8 cellular contexts compared by ENCODE assay signal in the genomic region with DNA sequence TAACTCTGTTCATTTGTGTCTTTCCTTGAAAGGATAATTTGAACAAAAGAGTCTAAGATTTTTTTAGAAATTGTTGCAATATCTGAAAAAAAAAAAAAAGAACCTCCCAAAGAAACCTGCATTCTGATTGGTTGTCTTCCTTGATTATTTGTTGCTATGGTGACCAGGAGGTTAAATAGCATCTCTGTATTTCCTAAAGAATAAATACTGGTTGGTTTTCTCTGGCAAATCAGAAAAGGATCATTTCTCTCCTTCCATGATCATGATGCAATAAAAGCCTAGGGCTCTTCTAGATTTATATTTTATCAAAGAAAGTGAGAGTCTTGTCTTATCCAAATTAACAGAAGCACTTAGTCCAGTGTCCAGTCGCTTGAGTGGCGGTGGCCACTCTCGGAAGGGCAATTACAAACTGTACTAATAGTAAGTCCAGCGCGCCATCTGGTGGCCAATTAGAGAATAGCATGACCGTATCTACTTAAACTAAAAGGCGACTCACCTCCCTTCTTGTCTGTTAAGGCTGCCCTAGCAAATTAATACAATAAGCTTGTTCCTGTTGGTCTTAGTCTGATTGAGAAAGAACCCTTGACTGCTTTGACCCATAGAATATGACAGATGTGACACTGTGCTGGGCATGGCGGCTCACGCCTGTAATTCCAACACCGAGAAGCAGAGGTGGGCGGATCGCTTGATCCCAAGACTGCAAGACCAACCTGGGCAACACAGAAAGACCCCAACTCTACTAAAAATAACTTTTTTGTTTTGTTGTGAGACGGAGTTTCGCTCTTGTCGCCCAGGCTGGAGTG. TPM values are rescaled to one million over a fixed set of nuclear protein-coding genes. Genes with fewer than 3 reads are reported as not detected.
DNase-seq lines count a peak whose midpoint lies in the region; ATAC-seq, FAIRE-seq and TF ChIP-seq lines count a peak whose summit lies in the region.

No MANE protein-coding gene starts in this region.

- H3K9me3 ChIP-seq in AG04450 (ENCODE audit: control insufficient read depth, insufficient read depth, low read length), result no peaks in the 10 kb centered on the region

- no peak overlapping the region for H3K4me3 ChIP-seq in AG04450 (ENCODE audit: low read depth, low read length)

- peak; percentile 81 for TF ChIP-seq CTCF in AG04450 (IDR thresholded peaks at IDR 0.05; ENCODE audit: low read depth, low read length)

- peak; percentile 76 for DNase-seq in AG04450 (ENCODE audit: low read depth, low spot score)
- DNase-seq in H54 (ENCODE audit: insufficient read length, low spot score), result peak; percentile 35
- peak; percentile 76 for DNase-seq in NCI-H460 (ENCODE audit: extremely low read depth, low read depth)
- DNase-seq in activated CD4-positive, CD25-positive, alpha-beta regulatory T cell treated with anti-CD3 and anti-CD28 coated beads, Interleukin-2, amount 50 U/mL, for 72 hours, result peak; percentile 84
- peak; percentile 94 for DNase-seq in cerebellar cortex (ENCODE audit: low spot score)
- DNase-seq in kidney glomerular epithelial cell (lab: John Stamatoyannopoulos, UW), result peak; percentile 69
- peak; percentile 76 for DNase-seq in stimulated activated CD4-positive, alpha-beta T cell treated with anti-CD3 and anti-CD28 coated beads, Interleukin-1b, Interleukin-23, amount 100 ng/mL, for 48 hours

- CTCF ChIA-PET in AG04450 (lab: Charles Lee), result interaction anchor here (0.5 to 4.5 kb wide), 47 partner anchors 8 to 981 kb away, joined by 3 to 62 read pairs (median 4); partner anchors contain the start of genes CALM3 and DACT3

- POLR2A ChIA-PET in AG04450 (lab: Yijun Ruan, JAX), result no interaction called here

- no peak overlapping the region for H3K27ac ChIP-seq in AG04450 (ENCODE audit: low read depth, low read length)

- peaks cover 7% of the 10 kb centered on the region for H3K27me3 ChIP-seq in AG04450 (ENCODE audit: control insufficient read depth, insufficient read depth, low read length)

- no peak for TF ChIP-seq POLR2A in H54 (IDR thresholded peaks at IDR 0.05; ENCODE audit: low read depth, low read length)

- ATAC-seq in GM18517 (IDR thresholded peaks at IDR 0.05; ENCODE audit: unreplicated experiment), result no peak

- no peak for FAIRE-seq in H54 (lab: Jason Lieb, UNC)

RNA-seq across cellular contexts. Expression of gene PNMA8B, which starts 47.0 kb away (rescaled TPM):
- 0.17 and 0.24 TPM in 2 replicates for polyA plus RNA-seq in AG04450 (2011; rRNA removed)
- 0.26 and 0.37 TPM in 2 replicates for polyA minus RNA-seq in AG04450 (2011; rRNA and poly(A)+ RNA removed)
- total RNA-seq in NCI-H460 (2014; rRNA removed; shearing (Covaris generic)), result not detected in 2 replicates
- polyA plus RNA-seq in NCI-H460 (2014; cell fraction: nucleus; rRNA removed), result not detected in 2 replicates

RNA-seq across cellular contexts. Expression of gene CALM3, which starts 58.5 kb away (rescaled TPM):
- polyA plus RNA-seq in AG04450 (2011; rRNA removed), result 547 and 744 TPM in 2 replicates
- 268 and 287 TPM in 2 replicates for polyA minus RNA-seq in AG04450 (2011; rRNA and poly(A)+ RNA removed)
- 47.1 and 53.8 TPM in 2 replicates for total RNA-seq in NCI-H460 (2014; rRNA removed; shearing (Covaris generic))
- polyA plus RNA-seq in NCI-H460 (2014; cell fraction: nucleus; rRNA removed), result 60.6 and 70.6 TPM in 2 replicates

Comparison
In these comparisons a context has a peak if more than half of its experiments do, and no peak if none do; other contexts are left out.
1. DNase-seq: peak in every context shown above with its lines; median percentile 94 in cerebellar cortex; 84 in activated CD4-positive, CD25-positive, alpha-beta regulatory T cell treated with anti-CD3 and anti-CD28 coated beads, Interleukin-2, amount 50 U/mL, for 72 hours; 76 in AG04450; 76 in NCI-H460; 76 in stimulated activated CD4-positive, alpha-beta T cell treated with anti-CD3 and anti-CD28 coated beads, Interleukin-1b, Interleukin-23, amount 100 ng/mL, for 48 hours; 69 in kidney glomerular epithelial cell; 35 in H54.